Comparison of ENCODE assay signal across 10 cellular contexts in genomic region chr17:45223541-45224528, GRCh38. TPM values are rescaled to one million over a fixed set of nuclear protein-coding genes. Genes with fewer than 3 reads are reported as not detected.
DNase-seq lines count a peak whose midpoint lies in the region; ATAC-seq, FAIRE-seq and TF ChIP-seq lines count a peak whose summit lies in the region.
"Had no signal": no experiment of that assay in that cellular context is flagged by ENCODE, and none has a peak within 500 bp of the region (broad histone marks: within the 10 kb centered on the region; RNA-seq: fewer than 3 reads in every experiment).

No MANE protein-coding gene starts in this region.

- H3K27ac ChIP-seq in astrocyte (ENCODE audit: low read depth, low read length) (no peak overlapping the region), osteoblast (ENCODE audit: low read depth, low read length) (no peak overlapping the region)

- H3K27me3 Mint-ChIP-seq in Caco-2 (ENCODE audit: insufficient read depth, unreplicated experiment) (peaks cover 17% of the 10 kb centered on the region), astrocyte (ENCODE audit: low read depth, unreplicated experiment) (peaks cover 17% of the 10 kb centered on the region)

- POLR2A ChIA-PET in Caco-2 (lab: Charles Lee) = no interaction called here

- TF ChIP-seq CTCF in Caco-2 (IDR thresholded peaks at IDR 0.05; ENCODE audit: insufficient read depth in 1 of 2, low read depth in 1 of 2, low read length in 1 of 2, severe bottlenecking in 1 of 2, unreplicated experiment in 1 of 2) (no peak), astrocyte (IDR thresholded peaks at IDR 0.05; ENCODE audit: insufficient read depth, low read depth, low read length) (no peak), osteoblast (IDR thresholded peaks at IDR 0.05; ENCODE audit: extremely low read depth, low read depth, low read length) (no peak)

- H3K9me3 ChIP-seq in Caco-2 (no peaks in the 10 kb centered on the region), astrocyte (ENCODE audit: insufficient read depth, low read depth, low read length) (no peaks in the 10 kb centered on the region), osteoblast (ENCODE audit: low read depth, low read length) (no peaks in the 10 kb centered on the region)
- H3K9me3 ChIP-seq: mucosa of descending colon had no signal

- intact Hi-C loops in Caco-2 (cut with micrococcal nuclease; ENCODE audit: unreplicated experiment) = no loop called here

- no TSS peak for BruUV-seq in Caco-2 (replicated peaks; lab: Mats Ljungman, UMichigan)

- no peak overlapping the region for H3K4me3 ChIP-seq in Caco-2 (ENCODE audit: low read depth, low read length)
- no peak overlapping the region for H3K4me3 ChIP-seq in astrocyte (ENCODE audit: insufficient read depth, low read depth, low read length)
- H3K4me3 ChIP-seq in osteoblast (ENCODE audit: insufficient read depth, low read length) = no peak overlapping the region
- H3K4me3 ChIP-seq: mucosa of descending colon had no signal

- H3K36me3 ChIP-seq in Caco-2 (ENCODE audit: control insufficient read depth, insufficient read depth, low read length) = no peaks in the 10 kb centered on the region
- H3K36me3 ChIP-seq in astrocyte (ENCODE audit: insufficient read depth, low read length) = no peaks in the 10 kb centered on the region
- H3K36me3 ChIP-seq in osteoblast (ENCODE audit: insufficient read depth, low read length) = no peaks in the 10 kb centered on the region

- H3K27ac Mint-ChIP-seq in Caco-2 (ENCODE audit: unreplicated experiment) (no peak overlapping the region), astrocyte (ENCODE audit: unreplicated experiment) (no peak overlapping the region)

- no peak for ATAC-seq in GM19397 (IDR thresholded peaks at IDR 0.05; ENCODE audit: unreplicated experiment)
- ATAC-seq: mucosa of descending colon had no signal

- H3K36me3 Mint-ChIP-seq in Caco-2 (ENCODE audit: insufficient read depth, unreplicated experiment) (no peaks in the 10 kb centered on the region), astrocyte (ENCODE audit: low read depth, unreplicated experiment) (no peaks in the 10 kb centered on the region)

- peak overlapping the region; percentile 73 for H3K4me3 Mint-ChIP-seq in Caco-2 (ENCODE audit: unreplicated experiment)
- H3K4me3 Mint-ChIP-seq in astrocyte (ENCODE audit: unreplicated experiment) = peak overlapping the region; percentile 40

- no peak overlapping the region for H3K9ac ChIP-seq in astrocyte (ENCODE audit: low read length)

- H3K4me1 Mint-ChIP-seq in Caco-2 (ENCODE audit: low read depth, unreplicated experiment) (no peaks in the 10 kb centered on the region), astrocyte (ENCODE audit: low read depth, unreplicated experiment) (peaks cover 11% of the 10 kb centered on the region)

- H3K4me2 ChIP-seq in astrocyte (ENCODE audit: low read length) = no peak overlapping the region
- H3K4me2 ChIP-seq in osteoblast (ENCODE audit: insufficient read depth, low read length) = no peak overlapping the region

- H3K4me1 ChIP-seq in Caco-2 = peaks cover 10% of the 10 kb centered on the region
- H3K4me1 ChIP-seq in astrocyte (ENCODE audit: insufficient read depth, low read length) = peaks cover 10% of the 10 kb centered on the region
- peaks cover 19% of the 10 kb centered on the region for H3K4me1 ChIP-seq in osteoblast (ENCODE audit: insufficient read depth, low read length)

- CTCF ChIA-PET in Caco-2 (lab: Charles Lee) = interaction anchor here (1.2 kb wide), 1 partner anchor 88 kb away, joined by 4 read pairs; the partner anchor contains the start of gene ACBD4

- no peak for FAIRE-seq in astrocyte (lab: Jason Lieb, UNC)

- H3K9me3 Mint-ChIP-seq in Caco-2 (ENCODE audit: unreplicated experiment) (no peaks in the 10 kb centered on the region), astrocyte (ENCODE audit: unreplicated experiment) (no peaks in the 10 kb centered on the region)

- no peaks in the 10 kb centered on the region for H4K20me1 ChIP-seq in astrocyte (ENCODE audit: insufficient read depth, low read length)
- H4K20me1 ChIP-seq in osteoblast (ENCODE audit: insufficient read depth, low read length) = no peaks in the 10 kb centered on the region

- H3K79me2 ChIP-seq in astrocyte (ENCODE audit: insufficient read depth, low read length) = no peaks in the 10 kb centered on the region
- no peaks in the 10 kb centered on the region for H3K79me2 ChIP-seq in osteoblast (ENCODE audit: insufficient read depth, low read length)

- DNase-seq in Caco-2 (no peak), NCI-H82 treated with DMSO at 0.1 percent for 48 hours (lab: John Stamatoyannopoulos, UW; ENCODE audit: unreplicated experiment) (peak; percentile 24), astrocyte (ENCODE audit: low read depth) (no peak), osteoblast (ENCODE audit: insufficient read length, low spot score, missing footprints) (peak; percentile 89), DMS153 (lab: John Stamatoyannopoulos, UW) (no peak), UCSD-AML1 (lab: John Stamatoyannopoulos, UW; ENCODE audit: unreplicated experiment) (no peak), DMS153 treated with DMSO at 0.1 percent for 48 hours (lab: John Stamatoyannopoulos, UW; ENCODE audit: unreplicated experiment) (no peak)

- peaks cover 1% of the 10 kb centered on the region; the same call in 1 of the 2 replicates for H3K27me3 ChIP-seq in Caco-2 (replicated peaks; ENCODE audit: control insufficient read depth, insufficient read depth, low read length)
- peaks cover 21% of the 10 kb centered on the region for H3K27me3 ChIP-seq in astrocyte (ENCODE audit: insufficient read depth, low read length)
- peaks cover 30% of the 10 kb centered on the region for H3K27me3 ChIP-seq in osteoblast (ENCODE audit: insufficient read depth, low read length)

- H2AFZ ChIP-seq in astrocyte (ENCODE audit: low read depth, low read length) (no peak overlapping the region), osteoblast (ENCODE audit: low read length) (no peak overlapping the region)

RNA-seq across cellular contexts. Expression of gene FMNL1, which starts 2.1 kb away (rescaled TPM):
- total RNA-seq in Caco-2 (2022) (2.8 and 3.0 TPM in 2 replicates), astrocyte (4.0 and 4.7 TPM in 2 replicates), osteoblast (2.7 and 3.6 TPM in 2 replicates)

RNA-seq across cellular contexts. Expression of gene SPATA32, which starts 38.1 kb away (rescaled TPM):
- total RNA-seq in Caco-2 (2022) (not detected in 2 replicates), astrocyte (not detected in 2 replicates), osteoblast (not detected in 2 replicates)
- total RNA-seq: M059J had no signal

Comparison
In these comparisons a context has a peak if more than half of its experiments do, and no peak if none do; other contexts are left out.
1. DNase-seq: peak in NCI-H82 treated with DMSO at 0.1 percent for 48 hours (single experiment) and osteoblast (single experiment); none in Caco-2 (0 of 2), astrocyte (single experiment), DMS153 (single experiment), UCSD-AML1 (single experiment) and DMS153 treated with DMSO at 0.1 percent for 48 hours (single experiment).